ENCODE assay signal across 19 cellular contexts in genomic region chr16:23052908-23053580, GRCh38.
DNase-seq lines count a peak whose midpoint lies in the region; ATAC-seq lines count a peak whose summit lies in the region.
"Had no signal": no experiment of that assay in that cellular context is flagged by ENCODE, and none has a peak within 500 bp of the region (broad histone marks: within the 10 kb centered on the region; RNA-seq: fewer than 3 reads in every experiment).

No MANE protein-coding gene starts in this region.

- DNase-seq in NCI-H2029 (lab: John Stamatoyannopoulos, UW) = peak; percentile 36
- DNase-seq in NCI-H2029 treated with DMSO at 0.1 percent for 48 hours (lab: John Stamatoyannopoulos, UW) = no peak
- peak; percentile 16 for DNase-seq in NCI-H2196 treated with DMSO at 0.1 percent for 48 hours (lab: John Stamatoyannopoulos, UW; ENCODE audit: unreplicated experiment)
- DNase-seq in medulla oblongata (ENCODE audit: extremely low spot score) = peak; percentile 68
- no peak for DNase-seq in stimulated activated CD4-positive, alpha-beta T cell treated with anti-CD3 and anti-CD28 coated beads, Interleukin-2, amount 100 ng/mL, for 24 hours
- DNase-seq in NCI-H146 (lab: John Stamatoyannopoulos, UW) = no peak
- DNase-seq: COR-L47, DND-41, GDM1, HFFc6, MG63, NCI-H2081, NCI-H345 had no signal

- ATAC-seq in GM21576 (IDR thresholded peaks at IDR 0.05; ENCODE audit: unreplicated experiment) = no peak
- ATAC-seq: Panc1, Right ventricle myocardium inferior had no signal

- H3K27ac ChIP-seq in temporal lobe (ENCODE audit: low read depth, low read length) = peak overlapping the region; percentile 95
- H3K27ac ChIP-seq: C4-2B, KMS-11 had no signal

Comparison
In these comparisons a context has a peak if more than half of its experiments do, and no peak if none do; other contexts are left out.
1. DNase-seq: peak in NCI-H2029 (single experiment), NCI-H2196 treated with DMSO at 0.1 percent for 48 hours (single experiment) and medulla oblongata (single experiment); none in NCI-H2029 treated with DMSO at 0.1 percent for 48 hours (single experiment), stimulated activated CD4-positive, alpha-beta T cell treated with anti-CD3 and anti-CD28 coated beads, Interleukin-2, amount 100 ng/mL, for 24 hours (0 of 2) and NCI-H146 (single experiment).